ENCODE assay signal across 8 cellular contexts in genomic region chr18:63318882-63319382, GRCh38. TPM values are rescaled to one million over a fixed set of nuclear protein-coding genes. Genes with fewer than 3 reads are reported as not detected.
DNase-seq lines count a peak whose midpoint lies in the region; ATAC-seq and TF ChIP-seq lines count a peak whose summit lies in the region.

No MANE protein-coding gene starts in this region.

- peak overlapping the region; percentile 76 to 95 for H3K4me3 Mint-ChIP-seq in H9

- H3K79me2 ChIP-seq in H9 (ENCODE audit: insufficient read depth, low read length) = no peaks in the 10 kb centered on the region; the same call in 1 of the 2 replicates

- TF ChIP-seq CTCF in H9 (conservative IDR thresholded peaks at IDR 0.05) (no peak), RWPE2 (IDR thresholded peaks at IDR 0.05; ENCODE audit: poor library complexity, severe bottlenecking) (no peak), fibroblast of the aortic adventitia (IDR thresholded peaks at IDR 0.05; ENCODE audit: insufficient read depth, low read length) (no peak)

- no peak overlapping the region for H3K14ac ChIP-seq in H9 (ENCODE audit: insufficient read depth, low read length)

- H3K4me2 ChIP-seq in H9 (ENCODE audit: insufficient read depth, insufficient read length, low read length) (peak overlapping the region; percentile 85), skeletal muscle satellite cell (ENCODE audit: low read length) (peak overlapping the region; percentile 99)

- H3K18ac ChIP-seq in H9 (ENCODE audit: insufficient read length, low read depth, low read length) = no peak overlapping the region

- H3K9ac ChIP-seq in H9 (ENCODE audit: extremely low read depth, insufficient read length, low read length) (no peak overlapping the region), skeletal muscle satellite cell (ENCODE audit: low read depth, low read length) (peak overlapping the region; percentile 53)

- no peak overlapping the region for H3T11ph ChIP-seq in H9 (ENCODE audit: low read length)

- DNase-seq in H9 = no peak
- DNase-seq in RWPE2 (ENCODE audit: low spot score) = no peak
- DNase-seq in fibroblast of the aortic adventitia (ENCODE audit: low read depth) = peak; percentile 12
- no peak for DNase-seq in stimulated activated CD4-positive, alpha-beta T cell treated with anti-CD3 and anti-CD28 coated beads, Interleukin-4, amount 100 ng/mL, for 1 hour

- H3K36me3 Mint-ChIP-seq in H9 (ENCODE audit: insufficient read depth in 1 of 3, low read depth in 3 of 3) = no peaks in the 10 kb centered on the region; a peak in 1 of 7 replicates

- WGBS in H9 (ENCODE audit: extremely low coverage, insufficient read length, low lambda C conversion rate) = no CpG with 5 or more reads among the region's 9 CpGs

- no peaks in the 10 kb centered on the region; a peak in 1 of 5 replicates for H3K9me3 Mint-ChIP-seq in H9

- H3K4me1 Mint-ChIP-seq in H9 = peaks cover 21 to 33% of the 10 kb centered on the region in 2 experiments

- no peak overlapping the region for H4K5ac ChIP-seq in H9 (ENCODE audit: insufficient read length, low read depth, low read length)

- H3K27ac ChIP-seq in H9 (ENCODE audit: insufficient read length, low read depth, low read length) = no peak overlapping the region
- H3K27ac ChIP-seq in RWPE2 (ENCODE audit: poor library complexity, severe bottlenecking) = no peak overlapping the region

- H3K27me3 Mint-ChIP-seq in H9 (ENCODE audit: low read depth) = peaks cover 58% of the 10 kb centered on the region

- no peak overlapping the region for H2BK120ac ChIP-seq in H9 (ENCODE audit: low read depth, low read length, poor library complexity, severe bottlenecking)

- H3K4me1 ChIP-seq in H9 (ENCODE audit: insufficient read depth, low read length) (0 out of 2 replicates have a peak, but pooled peaks cover 2% of the 10 kb centered on the region), RWPE2 (ENCODE audit: insufficient read depth, poor library complexity, severe bottlenecking) (peaks cover 4% of the 10 kb centered on the region), skeletal muscle satellite cell (ENCODE audit: control insufficient read depth, insufficient read depth, low read length) (peaks cover 19% of the 10 kb centered on the region)

- H4K91ac ChIP-seq in H9 (ENCODE audit: insufficient read length, low read depth, low read length) = no peak overlapping the region

- H3K27me3 ChIP-seq in H9 (ENCODE audit: insufficient read depth, low read length) = peaks cover 10% of the 10 kb centered on the region; the same call in 1 of the 2 replicates
- peaks cover 35% of the 10 kb centered on the region for H3K27me3 ChIP-seq in RWPE2 (ENCODE audit: insufficient read depth, poor library complexity, severe bottlenecking)
- H3K27me3 ChIP-seq in skeletal muscle satellite cell (ENCODE audit: control insufficient read depth, insufficient read depth, low read length) = peaks cover 24% of the 10 kb centered on the region

- no peaks in the 10 kb centered on the region for H4K20me1 ChIP-seq in H9 (ENCODE audit: control insufficient read depth, insufficient read depth, insufficient read length)

- peak overlapping the region; percentile 55 for H3K4me3 ChIP-seq in RWPE2 (ENCODE audit: severe bottlenecking)
- H3K4me3 ChIP-seq in fibroblast of the aortic adventitia (ENCODE audit: low read depth, low read length) = peak overlapping the region; percentile 74
- H3K4me3 ChIP-seq in skeletal muscle satellite cell (ENCODE audit: low read length) = peak overlapping the region; percentile 84

- no peak overlapping the region for H2BK12ac ChIP-seq in H9 (ENCODE audit: insufficient read length, low read depth, low read length)

- no peak overlapping the region for H2AK5ac ChIP-seq in H9 (ENCODE audit: insufficient read length, low read length)

- H3K56ac ChIP-seq in H9 (ENCODE audit: insufficient read length, low read depth, low read length) = no peak overlapping the region

- ATAC-seq in RWPE2 (ENCODE audit: low read depth) (no peak), HG03469 (IDR thresholded peaks at IDR 0.05; ENCODE audit: unreplicated experiment) (no peak), HG03571 (IDR thresholded peaks at IDR 0.05; ENCODE audit: unreplicated experiment) (no peak), GM21529 (IDR thresholded peaks at IDR 0.05; ENCODE audit: unreplicated experiment) (no peak)

- no peaks in the 10 kb centered on the region for H3K79me1 ChIP-seq in H9 (ENCODE audit: insufficient read depth, low read depth, low read length, poor library complexity, severe bottlenecking)

- no peak overlapping the region for H2BK5ac ChIP-seq in H9 (ENCODE audit: insufficient read length, low read length)

- peaks cover 19% of the 10 kb centered on the region for H3K23me2 ChIP-seq in H9 (ENCODE audit: insufficient read length, low read depth, low read length, poor library complexity, severe bottlenecking)

- no peak overlapping the region for H2BK20ac ChIP-seq in H9 (ENCODE audit: low read depth, low read length, poor library complexity, severe bottlenecking)

- H4K8ac ChIP-seq in H9 (replicated peaks; ENCODE audit: insufficient read length, low read depth, low read length) = no peak overlapping the region

- no peak overlapping the region; a peak in 2 of 7 replicates for H3K27ac Mint-ChIP-seq in H9

- no peak overlapping the region for H2AFZ ChIP-seq in H9 (ENCODE audit: low read length)

- H3K36me3 ChIP-seq in RWPE2 (ENCODE audit: low read depth) = no peaks in the 10 kb centered on the region
- no peaks in the 10 kb centered on the region for H3K36me3 ChIP-seq in skeletal muscle satellite cell (ENCODE audit: insufficient read depth, low read length)

- H3K23ac ChIP-seq in H9 (ENCODE audit: insufficient read length, low read depth, low read length) = no peak overlapping the region

- H3K4ac ChIP-seq in H9 (ENCODE audit: low read depth, low read length) = no peak overlapping the region

- H3K9me3 ChIP-seq in H9 (ENCODE audit: control insufficient read depth, low read depth, low read length) (no peaks in the 10 kb centered on the region), RWPE2 (ENCODE audit: severe bottlenecking) (no peaks in the 10 kb centered on the region), skeletal muscle satellite cell (replicated peaks; ENCODE audit: low read length) (no peaks in the 10 kb centered on the region)

- no peak overlapping the region for H2BK15ac ChIP-seq in H9 (ENCODE audit: low read depth, low read length)

RNA-seq across cellular contexts. Expression of gene BCL2, which starts 0.6 kb away (rescaled TPM):
- total RNA-seq in H9 (2021) = 1.2 and 1.3 TPM in 2 replicates
- 4.2 and 13.2 TPM in 2 replicates for total RNA-seq in fibroblast of the aortic adventitia (ENCODE audit: low replicate concordance)
- total RNA-seq in skeletal muscle satellite cell (2012; rRNA removed) = 0.66 and 1.5 TPM in 2 replicates

RNA-seq across cellular contexts. Expression of gene KDSR, which starts 48.1 kb away (rescaled TPM):
- total RNA-seq in H9 (2021) (50.0 and 58.5 TPM in 2 replicates), fibroblast of the aortic adventitia (ENCODE audit: low replicate concordance) (55.0 and 64.8 TPM in 2 replicates)
- total RNA-seq in skeletal muscle satellite cell (2012; rRNA removed) = 30.8 and 37.8 TPM in 2 replicates
